Comparison of ENCODE assay signal across 9 cellular contexts in genomic region chr22:30444632-30445437, GRCh38. TPM values are rescaled to one million over a fixed set of nuclear protein-coding genes. Genes with fewer than 3 reads are reported as not detected.
DNase-seq lines count a peak whose midpoint lies in the region; ATAC-seq and TF ChIP-seq lines count a peak whose summit lies in the region.
"Had no signal": no experiment of that assay in that cellular context is flagged by ENCODE, and none has a peak within 500 bp of the region (broad histone marks: within the 10 kb centered on the region; RNA-seq: fewer than 3 reads in every experiment).

No MANE protein-coding gene starts in this region.

- H3K4me3 ChIP-seq in adrenal gland (no peak overlapping the region), spleen (no peak overlapping the region)

- peak; percentile 57 to 74 (median 70) for TF ChIP-seq CTCF in adrenal gland (IDR thresholded peaks at IDR 0.05)
- peak; percentile 38 to 83 (median 75) for TF ChIP-seq CTCF in spleen (IDR thresholded peaks at IDR 0.05 in 8 of 11, conservative IDR thresholded peaks at IDR 0.05 in 3 of 11)

- peak overlapping the region in 2 of 5 donors; percentile 69 to 76 for H3K27ac ChIP-seq in adrenal gland
- no peak overlapping the region for H3K27ac ChIP-seq in spleen

- peak; percentile 81 for DNase-seq in GM03348 (ENCODE audit: low spot score)
- DNase-seq in adrenal gland: peak in 6 of 7 donors; percentile 39 to 76 (median 56)
- DNase-seq in hypothalamus (lab: John Stamatoyannopoulos, UW): peak in 40 of 51 donors; percentile 6 to 73 (median 24)
- DNase-seq in spleen: no peak
- no peak for DNase-seq in ureter (ENCODE audit: low spot score)

- no peak for TF ChIP-seq EP300 in Ishikawa (IDR thresholded peaks at IDR 0.05; ENCODE audit: borderline replicate concordance)

- peak; percentile 87 for TF ChIP-seq RAD21 in Ishikawa (IDR thresholded peaks at IDR 0.05; ENCODE audit: low read depth)

- no peaks in the 10 kb centered on the region for H3K9me3 ChIP-seq in adrenal gland (replicated peaks in 1 of 3)
- peaks cover 0 to 4% (median 0%) of the 10 kb centered on the region in 8 donors for H3K9me3 ChIP-seq in spleen

- 19 to 30% (median 27%) methylated on average over 8 to 11 of the region's 11 CpGs for WGBS in adrenal gland, 4 donors
- WGBS in spleen, 5 donors: 21 to 25% (median 22%) methylated on average over 10 to 11 of the region's 11 CpGs

- intact Hi-C loops in adrenal gland (cut with DNase I): loop anchor here in 1 of 2 donors (5.0 kb wide), 1 partner anchor 42 kb away; no protein-coding TSS in a partner anchor
- intact Hi-C loops in spleen (cut with DNase I; ENCODE audit: low total_unique reads): no loop called here

- TF ChIP-seq POLR2A in Raji (IDR thresholded peaks at IDR 0.05; ENCODE audit: insufficient read depth, low read depth, low read length) (peak; percentile 39; the same call in 1 of the 2 replicates), adrenal gland (IDR thresholded peaks at IDR 0.05) (no peak), spleen (IDR thresholded peaks at IDR 0.05) (no peak)

- no peak for ATAC-seq in HG02610 (IDR thresholded peaks at IDR 0.05; ENCODE audit: unreplicated experiment)

- H3K4me1 ChIP-seq in adrenal gland (replicated peaks in 1 of 2) (peaks cover 9 to 13% of the 10 kb centered on the region in 2 donors), spleen (peaks cover 0 to 20% (median 8%) of the 10 kb centered on the region in 6 donors)

- no peaks in the 10 kb centered on the region for H3K36me3 ChIP-seq in adrenal gland (replicated peaks in 1 of 2)
- no peaks in the 10 kb centered on the region for H3K36me3 ChIP-seq in spleen

- H3K27me3 ChIP-seq in adrenal gland: no peaks in the 10 kb centered on the region
- H3K27me3 ChIP-seq in spleen (replicated peaks in 1 of 7): peaks cover 0 to 74% (median 0%) of the 10 kb centered on the region in 7 donors

TF ChIP-seq in Ishikawa, 13 proteins besides CTCF, POLR2A, EP300 and RAD21:
- TF ChIP-seq EGR1 (IDR thresholded peaks at IDR 0.05): peak; percentile 35; the same call in 1 of the 2 replicates
- peak; percentile 97 for TF ChIP-seq ZBTB7A (IDR thresholded peaks at IDR 0.05; ENCODE audit: low read depth)
- peak; percentile 72 for TF ChIP-seq YY1 (IDR thresholded peaks at IDR 0.05; ENCODE audit: low read depth)
- no peak for TF ChIP-seq CREB1 (IDR thresholded peaks at IDR 0.05; ENCODE audit: low read depth)
TF ChIP-seq in Ishikawa: peak in this region for 3.

RNA-seq across cellular contexts. Expression of gene MTFP1, which starts 19.3 kb away (rescaled TPM):
- total RNA-seq in adrenal gland: 10 to 100 TPM; 10.4 to 36.3 (median 12.9) TPM
- 10 to 100 TPM; 13.7 to 19.7 (median 16.3) TPM for polyA plus RNA-seq in adrenal gland
- 10 to 100 TPM in 6 of 7 donors, 1 to 10 TPM in 1; 9.9 to 36.8 (median 15.4) TPM for total RNA-seq in spleen
- 10 to 100 TPM; 16.9 to 30.4 (median 26.4) TPM for polyA plus RNA-seq in spleen
- 9.1 TPM for total RNA-seq in ureter

RNA-seq across cellular contexts. Expression of gene SEC14L3, which starts 27.0 kb away (rescaled TPM):
- total RNA-seq in adrenal gland: under 1 TPM in 1 of 8 donors, not detected in 7; 0.27 TPM
- not detected for polyA plus RNA-seq in adrenal gland
- not detected for total RNA-seq in spleen
- polyA plus RNA-seq in spleen: not detected
- total RNA-seq in ureter: not detected
- total RNA-seq: dermis microvascular lymphatic vessel endothelial cell had no signal

RNA-seq across cellular contexts. Expression of gene SEC14L2, which starts 48.0 kb away (rescaled TPM):
- 1 to 10 TPM; 2.3 to 7.7 (median 5.0) TPM for total RNA-seq in adrenal gland
- polyA plus RNA-seq in adrenal gland: 1 to 10 TPM in 2 of 3 donors, under 1 TPM in 1; 0.99 to 3.1 (median 2.1) TPM
- total RNA-seq in spleen: 1 to 10 TPM in 6 of 7 donors, under 1 TPM in 1; 0.52 to 6.1 (median 2.4) TPM
- polyA plus RNA-seq in spleen: 1 to 10 TPM in 1 of 3 donors, under 1 TPM in 2; 0.54 to 1.5 (median 0.96) TPM
- 5.8 TPM for total RNA-seq in ureter

RNA-seq across cellular contexts. Expression of gene RNF215, which starts 57.6 kb away (rescaled TPM):
- 10 to 100 TPM in 5 of 8 donors, 1 to 10 TPM in 3; 8.8 to 20.1 (median 12.1) TPM for total RNA-seq in adrenal gland
- 10 to 100 TPM in 2 of 3 donors, 1 to 10 TPM in 1; 2.0 to 17.4 (median 17.1) TPM for polyA plus RNA-seq in adrenal gland
- total RNA-seq in spleen: 10 to 100 TPM; 10.2 to 19.5 (median 15.9) TPM
- polyA plus RNA-seq in spleen: 10 to 100 TPM in 1 of 3 donors, 1 to 10 TPM in 2; 6.5 to 11.0 (median 8.3) TPM
- 17.5 TPM for total RNA-seq in ureter

Comparison
In these comparisons a context has a peak if more than half of its experiments do, and no peak if none do; other contexts are left out.
1. DNase-seq: peak in GM03348 (single experiment), adrenal gland (6 of 7) and hypothalamus (40 of 51); none in spleen (single experiment) and ureter (single experiment).